16 cellular contexts compared by ENCODE assay signal in genomic region chr20:61908057-61909026, GRCh38.
"Had no signal": no experiment of that assay in that cellular context is flagged by ENCODE, and none has a peak within 500 bp of the region (broad histone marks: within the 10 kb centered on the region; RNA-seq: fewer than 3 reads in every experiment).

No MANE protein-coding gene starts in this region.

- H3K36me3 Mint-ChIP-seq: naive B cell had no signal

- H3K9me3 ChIP-seq: prostate gland had no signal

- H3K9ac ChIP-seq: parathyroid adenoma had no signal

- H3K4me1 Mint-ChIP-seq: nephron had no signal

- H3K4me1 ChIP-seq: heart left ventricle, left ventricle myocardium inferior, parathyroid adenoma, prostate gland had no signal

- H3K4me3 Mint-ChIP-seq: naive B cell, nephron had no signal

- ATAC-seq: sciatic nerve had no signal

- H3K27ac ChIP-seq: coronary artery, heart left ventricle, left ventricle myocardium inferior, parathyroid adenoma, prostate gland had no signal

- H3K79me2 ChIP-seq: parathyroid adenoma had no signal

- H3K27ac Mint-ChIP-seq: nephron had no signal

- H3K27me3 Mint-ChIP-seq: naive B cell had no signal

- DNase-seq: effector CD4-positive, alpha-beta T cell; foreskin melanocyte; hypothalamus; islet precursor cell; left ventricle myocardium inferior; mesendoderm; naive B cell; stimulated activated CD4-positive, alpha-beta T cell treated with anti-CD3 and anti-CD28 coated beads, Interleukin-2, amount 100 ng/mL, for 24 hours; stimulated activated naive CD4-positive, alpha-beta T cell treated with Interleukin-2 at 50 U/mL for 16 hours; trophoblast cell had no signal

- H2AFZ ChIP-seq: parathyroid adenoma had no signal

- H3K4me3 ChIP-seq: coronary artery, heart left ventricle, left ventricle myocardium inferior, prostate gland had no signal

- H3K36me3 ChIP-seq: heart left ventricle, left ventricle myocardium inferior, prostate gland had no signal
